ENCODE assay signal across 22 cellular contexts in the genomic region with DNA sequence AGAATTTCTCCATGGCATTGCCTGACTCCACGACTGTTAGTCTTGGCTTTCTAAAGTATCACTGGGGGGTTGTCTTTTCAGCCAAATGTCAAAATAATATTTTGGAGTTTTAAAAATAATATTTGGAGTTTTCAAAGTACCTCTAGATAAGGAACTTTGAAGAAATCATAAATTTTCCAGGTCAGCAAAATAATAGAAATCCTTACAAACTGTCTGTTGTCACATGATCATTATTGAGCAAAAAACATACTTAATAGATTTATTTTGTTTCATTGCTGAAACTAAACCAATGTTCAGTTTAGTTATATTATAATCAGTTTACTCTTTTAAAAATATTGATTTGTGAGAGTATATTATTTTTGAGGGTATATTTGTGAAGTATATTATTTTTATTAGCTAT.
"Had no signal": no experiment of that assay in that cellular context is flagged by ENCODE, and none has a peak within 500 bp of the region (broad histone marks: within the 10 kb centered on the region; RNA-seq: fewer than 3 reads in every experiment).

No MANE protein-coding gene starts in this region.

- H3K27me3 ChIP-seq: neural progenitor cell, neutrophil, right atrium auricular region, spleen, tibial nerve, uterus had no signal

- H3K36me3 ChIP-seq: left ventricle myocardium inferior, neural progenitor cell, neutrophil, right atrium auricular region, spleen, tibial nerve, uterus had no signal

- H3K9me3 ChIP-seq: left ventricle myocardium inferior, neutrophil, right atrium auricular region, spleen, tibial nerve, uterus had no signal

- H3K4me3 ChIP-seq: left ventricle myocardium inferior, lung, neural progenitor cell, right atrium auricular region, skin epidermis, spleen, tibial nerve, uterus had no signal

- H3K4me1 ChIP-seq: left ventricle myocardium inferior, neural progenitor cell, parathyroid adenoma, right atrium auricular region, spleen, tibial nerve, uterus had no signal

- H3K27ac ChIP-seq: left ventricle myocardium inferior, neural progenitor cell, neutrophil, parathyroid adenoma, right atrium auricular region, skin epidermis, spleen, tibial nerve, uterus had no signal

- DNase-seq: hypothalamus; immature natural killer cell; left ventricle myocardium inferior; mesendoderm; naive B cell; natural killer cell; nephron progenitor cell; occipital lobe; spleen; stimulated activated CD4-positive, alpha-beta T cell treated with anti-CD3 and anti-CD28 coated beads, Interleukin-4, amount 100 ng/mL, for 4 hours; stimulated activated CD8-positive, alpha-beta memory T cell treated with anti-CD3 and anti-CD28 coated beads, Interleukin-4, amount 100 ng/mL, for 48 hours; stimulated activated naive CD4-positive, alpha-beta T cell treated with Interleukin-2 at 50 U/mL for 16 hours; stimulated activated naive CD8-positive, alpha-beta T cell treated with anti-CD3 and anti-CD28 coated beads, Interleukin-15, amount 100 ng/mL, for 72 hours; substantia nigra; uterus had no signal
